8 cellular contexts compared by ENCODE assay signal in the genomic region with DNA sequence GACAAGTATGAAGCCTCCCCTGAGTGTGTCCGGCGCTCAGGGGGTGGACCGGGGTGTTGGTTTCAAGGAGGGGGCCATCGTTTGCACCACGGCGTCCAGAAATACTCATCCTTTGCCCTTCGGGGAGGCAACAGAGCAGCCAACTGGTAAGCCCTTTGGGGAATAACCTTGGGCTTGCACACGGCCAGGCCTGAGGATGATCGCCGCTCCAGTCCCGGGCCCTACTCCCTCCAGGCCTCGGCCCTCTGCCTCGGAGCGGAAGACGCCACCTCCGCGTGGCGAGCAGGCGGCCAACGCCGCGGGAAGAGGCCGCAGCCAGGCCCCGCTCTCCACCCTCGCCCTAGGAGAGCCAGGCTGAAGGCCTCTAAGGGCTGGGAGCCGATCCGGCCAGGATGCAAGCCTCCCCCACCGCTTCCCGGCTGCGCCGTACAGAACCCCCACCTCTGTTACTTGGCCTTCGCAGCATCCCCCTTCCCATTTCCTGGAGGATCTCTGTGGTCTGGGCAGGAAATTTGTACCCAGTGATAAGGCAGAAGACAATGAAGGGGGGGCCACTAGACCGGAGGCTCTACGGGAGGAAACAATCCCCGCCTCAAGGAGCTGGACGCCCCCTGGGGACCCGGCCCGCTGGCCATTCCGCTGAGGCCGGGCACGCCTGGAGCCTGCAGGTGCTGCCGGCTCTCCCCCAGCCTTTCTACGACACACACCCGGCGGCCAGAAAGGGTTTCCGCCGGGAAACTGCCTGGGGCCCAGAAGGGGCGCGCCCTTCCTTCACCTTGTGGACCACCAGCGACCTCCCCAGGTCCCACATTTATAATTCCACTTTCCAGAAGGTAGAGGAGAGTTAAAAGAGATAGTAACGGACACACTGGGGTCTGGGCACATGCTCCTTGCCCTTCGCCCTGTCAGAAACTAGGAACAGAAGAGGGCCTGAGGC. TPM values are rescaled to one million over a fixed set of nuclear protein-coding genes. Genes with fewer than 3 reads are reported as not detected.
DNase-seq lines count a peak whose midpoint lies in the region; ATAC-seq and TF ChIP-seq lines count a peak whose summit lies in the region.

No MANE protein-coding gene starts in this region.

- H3K4me3 ChIP-seq in DOHH2 (ENCODE audit: low read length) (peak overlapping the region; percentile 28), fibroblast of pulmonary artery (replicated peaks; ENCODE audit: low read depth, low read length) (no peak overlapping the region), neuronal stem cell (ENCODE audit: low read length in 2 of 2) (peak overlapping the region in 1 of 2 donors; percentile 13)

- no peak overlapping the region for H4K91ac ChIP-seq in neuronal stem cell (ENCODE audit: low read depth, low read length, poor library complexity)

- H3K4me1 Mint-ChIP-seq in IgD-negative memory B cell, result peaks cover 16 to 38% (median 23%) of the 10 kb centered on the region in 3 donors

- no peak overlapping the region for H3K23ac ChIP-seq in neuronal stem cell (ENCODE audit: low read depth, low read length, poor library complexity)

- H3F3A ChIP-seq in DOHH2 (ENCODE audit: control insufficient read depth, insufficient read depth), result no peaks in the 10 kb centered on the region; the same call in 1 of the 2 replicates

- H3K4me2 ChIP-seq in DOHH2 (ENCODE audit: low read length), result peak overlapping the region; percentile 54
- peak overlapping the region; percentile 65 for H3K4me2 ChIP-seq in neuronal stem cell (ENCODE audit: insufficient read depth, low read length, poor library complexity, severe bottlenecking)

- peak overlapping the region; percentile 52 for H2AK5ac ChIP-seq in neuronal stem cell (ENCODE audit: low read depth, low read length)

- ATAC-seq in HG02840 (IDR thresholded peaks at IDR 0.05; ENCODE audit: low FRiP score, unreplicated experiment) (no peak), HG02571 (IDR thresholded peaks at IDR 0.05; ENCODE audit: unreplicated experiment) (no peak), GM21447 (IDR thresholded peaks at IDR 0.05; ENCODE audit: unreplicated experiment) (no peak)

- H3K4me3 Mint-ChIP-seq in IgD-negative memory B cell, result peak overlapping the region; percentile 59 to 90 (median 83)

- H4K20me1 ChIP-seq in DOHH2 (ENCODE audit: control insufficient read depth, insufficient read depth, low read depth, low read length), result no peaks in the 10 kb centered on the region

- no peaks in the 10 kb centered on the region for H3K79me2 ChIP-seq in DOHH2 (ENCODE audit: control insufficient read depth, low read length)

- H3K14ac ChIP-seq in neuronal stem cell (ENCODE audit: low read length), result no peak overlapping the region

- peak overlapping the region; percentile 26 for H2BK120ac ChIP-seq in neuronal stem cell (ENCODE audit: low read depth, low read length)

- H3K18ac ChIP-seq in neuronal stem cell (ENCODE audit: low read length), result peak overlapping the region; percentile 87

- H3K27ac Mint-ChIP-seq in IgD-negative memory B cell, result peak overlapping the region in 2 of 3 donors; percentile 56 to 67

- DNase-seq in fibroblast of pulmonary artery (ENCODE audit: low read depth), result peak; percentile 67
- DNase-seq in neuronal stem cell (ENCODE audit: low spot score), result no peak
- no peak for DNase-seq in activated CD4-positive, alpha-beta T cell treated with anti-CD3 and anti-CD28 coated beads for 48 hours

- H2BK5ac ChIP-seq in neuronal stem cell (ENCODE audit: low read length), result no peak overlapping the region

- H4K8ac ChIP-seq in neuronal stem cell (ENCODE audit: low read depth, low read length), result no peak overlapping the region

- H2AFZ ChIP-seq in neuronal stem cell (ENCODE audit: low read length), result no peak overlapping the region

- peak overlapping the region; percentile 39 for H2BK15ac ChIP-seq in neuronal stem cell (ENCODE audit: low read length)

- H3K4me1 ChIP-seq in DOHH2 (ENCODE audit: control insufficient read depth, low read length), result peaks cover 49% of the 10 kb centered on the region
- H3K4me1 ChIP-seq in neuronal stem cell (ENCODE audit: control insufficient read depth in 2 of 2, insufficient read depth in 1 of 2, low read depth in 1 of 2, low read length in 2 of 2), result peaks cover 5 to 29% of the 10 kb centered on the region in 2 donors

- H3K27ac ChIP-seq in DOHH2 (ENCODE audit: low read depth, low read length), result no peak overlapping the region
- no peak overlapping the region for H3K27ac ChIP-seq in neuronal stem cell (replicated peaks; ENCODE audit: low read length)

- H3K9me3 ChIP-seq in DOHH2 (ENCODE audit: control insufficient read depth, insufficient read depth, low read length) (no peaks in the 10 kb centered on the region), neuronal stem cell (replicated peaks in 1 of 2; ENCODE audit: control insufficient read depth in 2 of 2, insufficient read depth in 1 of 2, low read depth in 1 of 2, low read length in 2 of 2) (peaks cover 5 to 8% of the 10 kb centered on the region in 2 donors)

- no peaks in the 10 kb centered on the region for H3K36me3 Mint-ChIP-seq in IgD-negative memory B cell

- peaks cover 30% of the 10 kb centered on the region for H3K27me3 Mint-ChIP-seq in IgD-negative memory B cell

- no peak overlapping the region for H3K9ac ChIP-seq in neuronal stem cell (ENCODE audit: low read depth, low read length, poor library complexity)

- H2BK12ac ChIP-seq in neuronal stem cell (ENCODE audit: low read length), result no peak overlapping the region

- H3K36me3 ChIP-seq in DOHH2 (ENCODE audit: control insufficient read depth, low read length), result no peaks in the 10 kb centered on the region
- H3K36me3 ChIP-seq in neuronal stem cell (replicated peaks in 1 of 2; ENCODE audit: control insufficient read depth in 2 of 2, insufficient read depth in 2 of 2, low read length in 2 of 2), result peaks cover 0 to 17% of the 10 kb centered on the region in 2 donors

- no peaks in the 10 kb centered on the region for H3K9me2 ChIP-seq in DOHH2 (replicated peaks; ENCODE audit: control insufficient read depth, low read length)

- no peak overlapping the region for H3K4ac ChIP-seq in neuronal stem cell (ENCODE audit: low read length)

- no CpG with 5 or more reads among the region's 52 CpGs for WGBS in neuronal stem cell (ENCODE audit: extremely low coverage in 2 of 2, insufficient read length in 2 of 2, insufficient replicate concordance in 1 of 2), 2 donors

- H3K9me3 Mint-ChIP-seq in IgD-negative memory B cell, result no peaks in the 10 kb centered on the region

- no peak for TF ChIP-seq CTCF in DOHH2 (IDR thresholded peaks at IDR 0.05; ENCODE audit: low read depth, low read length, poor library complexity, severe bottlenecking)
- no peak for TF ChIP-seq CTCF in fibroblast of pulmonary artery (IDR thresholded peaks at IDR 0.05; ENCODE audit: low read length, missing control alignments)

- H3K27me3 ChIP-seq in DOHH2 (ENCODE audit: control insufficient read depth, low read length), result peaks cover 46% of the 10 kb centered on the region
- H3K27me3 ChIP-seq in neuronal stem cell (ENCODE audit: control insufficient read depth in 3 of 3, insufficient read depth in 3 of 3, low read depth in 1 of 3, low read length in 3 of 3), result peaks cover 0 to 73% (median 50%) of the 10 kb centered on the region in 3 experiments

- no peaks in the 10 kb centered on the region for H3K79me1 ChIP-seq in neuronal stem cell (ENCODE audit: low read depth, low read length)

RNA-seq across cellular contexts. Expression of gene ESAM, which starts 2.6 kb away (rescaled TPM):
- 2.5 TPM for polyA plus RNA-seq in IgD-negative memory B cell
- 0.07 TPM for polyA plus RNA-seq in neuronal stem cell (2013, experiment 1 of 2)
- polyA plus RNA-seq in neuronal stem cell (2013, experiment 2 of 2), result 0.07 TPM

RNA-seq across cellular contexts. Expression of gene VSIG2, which starts 7.5 kb away (rescaled TPM):
- not detected for polyA plus RNA-seq in IgD-negative memory B cell
- not detected for polyA plus RNA-seq in neuronal stem cell (2013, experiment 1 of 2)
- polyA plus RNA-seq in neuronal stem cell (2013, experiment 2 of 2), result not detected

RNA-seq across cellular contexts. Expression of gene NRGN, which starts 19.8 kb away (rescaled TPM):
- polyA plus RNA-seq in IgD-negative memory B cell, result 4.6 TPM
- 11.4 TPM for polyA plus RNA-seq in neuronal stem cell (2013, experiment 1 of 2)
- polyA plus RNA-seq in neuronal stem cell (2013, experiment 2 of 2), result 11.7 TPM

RNA-seq across cellular contexts. Expression of gene MSANTD2, which starts 40.7 kb away (rescaled TPM):
- 7.1 TPM for polyA plus RNA-seq in IgD-negative memory B cell
- 14.2 TPM for polyA plus RNA-seq in neuronal stem cell (2013, experiment 1 of 2)
- polyA plus RNA-seq in neuronal stem cell (2013, experiment 2 of 2), result 14.6 TPM
